In the genomic region with DNA sequence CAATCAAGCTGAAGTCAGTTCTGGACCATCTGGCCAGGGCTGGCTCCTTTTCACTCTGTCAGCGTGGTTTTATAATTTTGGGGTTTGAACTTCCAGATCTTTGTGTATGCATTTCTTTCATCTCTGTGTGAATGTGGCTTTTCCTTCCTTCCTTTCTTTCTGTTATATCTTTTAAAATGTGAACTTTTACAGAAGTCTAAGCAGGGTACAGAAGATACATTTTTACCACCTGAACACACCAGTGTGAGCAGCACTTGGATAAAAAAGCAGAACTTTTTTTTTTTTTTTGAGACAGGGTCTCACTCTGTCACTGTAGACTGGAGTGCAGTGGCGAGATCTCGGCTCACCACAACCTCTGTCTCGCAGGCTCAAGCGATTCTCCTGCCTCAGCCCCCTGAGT, we compare ENCODE assay signal across 25 cellular contexts.
"Had no signal": no experiment of that assay in that cellular context is flagged by ENCODE, and none has a peak within 500 bp of the region (broad histone marks: within the 10 kb centered on the region; RNA-seq: fewer than 3 reads in every experiment).

No MANE protein-coding gene starts in this region.

- H3K4me3 ChIP-seq: Peyer's patch, SJCRH30 had no signal

- ATAC-seq: activated naive CD4-positive, alpha-beta T cell treated with anti-CD3 and anti-CD28 coated beads, Interleukin-2, amount 50 U/mL, for 72 hours; activated T-cell treated with anti-CD3 and anti-CD28 coated beads, Interleukin-2, amount 50 U/mL, for 4 hours; WTC11 had no signal

- H3K36me3 Mint-ChIP-seq: activated naive CD4-positive, alpha-beta T cell treated with anti-CD3 and anti-CD28 coated beads, Interleukin-2, amount 50 U/mL, for 72 hours; WTC11 had no signal

- H3K27ac Mint-ChIP-seq: activated CD4-positive, alpha-beta T cell treated with anti-CD3 and anti-CD28 coated beads, Interleukin-2, amount 10 ng/mL, durations not matched to agents 24 days and 14 days; activated naive CD4-positive, alpha-beta T cell treated with anti-CD3 and anti-CD28 coated beads, Interleukin-2, amount 50 U/mL, for 72 hours; WTC11 had no signal

- H3K4me1 ChIP-seq: Peyer's patch, SJCRH30 had no signal

- H3K36me3 ChIP-seq: Peyer's patch, SJCRH30 had no signal

- H3K27me3 ChIP-seq: Peyer's patch had no signal

- H3K9me3 ChIP-seq: Peyer's patch, SJCRH30, SK-N-SH had no signal

- H3K4me3 Mint-ChIP-seq: activated CD4-positive, alpha-beta T cell treated with anti-CD3 and anti-CD28 coated beads, Interleukin-2, amount 10 ng/mL, durations not matched to agents 24 days and 14 days; activated T-cell treated with anti-CD3 and anti-CD28 coated beads, Interleukin-2, amount 50 U/mL, for 4 hours; WTC11 had no signal

- DNase-seq: activated CD4-positive, alpha-beta T cell treated with anti-CD3 and anti-CD28 coated beads for 1 hour; activated CD4-positive, alpha-beta T cell treated with anti-CD3 and anti-CD28 coated beads, Interleukin-2, amount 10 ng/mL, durations not matched to agents 24 days and 14 days; activated CD4-positive, alpha-beta T cell treated with anti-CD3 and anti-CD28 coated beads, Interleukin-2, amount 50 U/mL, for 48 hours; activated CD8-positive, alpha-beta memory T cell treated with anti-CD3 and anti-CD28 coated beads for 24 hours; activated effector memory CD4-positive, alpha-beta T cell treated with anti-CD3 and anti-CD28 coated beads, Interleukin-2, amount 50 U/mL, for 16 hours; activated naive CD4-positive, alpha-beta T cell treated with Interleukin-2 at 50 U/mL for 16 hours; activated T-cell treated with anti-CD3 and anti-CD28 coated beads, Interleukin-2, amount 50 U/mL, for 4 hours; cerebellar nuclear complex; Karpas-422; NCI-H1105 treated with DMSO at 0.1 percent for 48 hours; NCI-H1436 treated with DMSO at 0.1 percent for 48 hours; NCI-H187; NCI-H2081; NCI-H510A treated with DMSO at 0.1 percent for 48 hours; NCI-H69; NK-92 treated with Interleukin-12 subunit alpha and Interleukin-12 subunit beta, amount 100 ng/mL, for 24 hours; OCI-M1; Peyer's patch; Right ventricle myocardium superior; SJCRH30; SK-N-SH; T-helper 1 cell had no signal

- H3K9ac ChIP-seq: SK-N-SH had no signal

- H3K4me2 ChIP-seq: SK-N-SH had no signal

- H3K27ac ChIP-seq: Peyer's patch, RWPE1, SJCRH30 had no signal

- H3K9me3 Mint-ChIP-seq: activated CD4-positive, alpha-beta T cell treated with anti-CD3 and anti-CD28 coated beads, Interleukin-2, amount 10 ng/mL, durations not matched to agents 24 days and 14 days; activated naive CD4-positive, alpha-beta T cell treated with anti-CD3 and anti-CD28 coated beads, Interleukin-2, amount 50 U/mL, for 72 hours; activated T-cell treated with anti-CD3 and anti-CD28 coated beads, Interleukin-2, amount 50 U/mL, for 4 hours; WTC11 had no signal
